Comparison of ENCODE assay signal across 25 cellular contexts in genomic region chr4:99038213-99038612, GRCh38.
"Had no signal": no experiment of that assay in that cellular context is flagged by ENCODE, and none has a peak within 500 bp of the region (broad histone marks: within the 10 kb centered on the region; RNA-seq: fewer than 3 reads in every experiment).

No MANE protein-coding gene starts in this region.

- DNase-seq: immature natural killer cell; islet precursor cell; left ventricle myocardium inferior; mesendoderm; naive B cell; natural killer cell; nephron progenitor cell; occipital lobe; right lobe of liver; stimulated activated CD4-positive, alpha-beta T cell treated with anti-CD3 and anti-CD28 coated beads, Interleukin-12 subunit alpha, Interleukin-12 subunit beta, amount 100 ng/mL, for 4 hours; stimulated activated CD4-positive, alpha-beta T cell treated with anti-CD3 and anti-CD28 coated beads, Interleukin-15, amount 100 ng/mL, for 24 hours; stimulated activated CD4-positive, alpha-beta T cell treated with anti-CD3 and anti-CD28 coated beads, Interleukin-2, amount 100 ng/mL, for 24 hours; stimulated activated CD4-positive, alpha-beta T cell treated with anti-CD3 and anti-CD28 coated beads, Interleukin-4, amount 100 ng/mL, for 1 hour; stimulated activated naive B cell treated with anti-CD40 and anti-IgM and Interleukin-4, amounts not matched to agents 10 μg/mL and 1 μg/mL and 100 μg/mL, for 72 hours; stimulated activated naive CD8-positive, alpha-beta T cell treated with anti-CD3 and anti-CD28 coated beads, Interleukin-15, Interleukin-2, amounts not matched to agents 100 U/mL and 50 U/mL, for 24 hours; stomach; testis; thyroid gland; transverse colon; upper lobe of left lung had no signal

- ATAC-seq: natural killer cell; right lobe of liver; stimulated activated naive B cell treated with anti-CD40 and anti-IgM and Interleukin-4, amounts not matched to agents 10 μg/mL and 1 μg/mL and 100 μg/mL, for 72 hours; stimulated activated naive CD8-positive, alpha-beta T cell treated with anti-CD3 and anti-CD28 coated beads, Interleukin-15, Interleukin-2, amounts not matched to agents 100 U/mL and 50 U/mL, for 24 hours had no signal

- H3K4me3 ChIP-seq: left ventricle myocardium inferior, lung, neural progenitor cell, right atrium auricular region, right lobe of liver, stomach, testis, thyroid gland, transverse colon, upper lobe of left lung, vagina had no signal

- H3K27me3 ChIP-seq: neural progenitor cell, neutrophil, right atrium auricular region, right lobe of liver, stomach, testis, thyroid gland, transverse colon, upper lobe of left lung, vagina had no signal

- H3K9me3 ChIP-seq: right lobe of liver, testis, thyroid gland, upper lobe of left lung had no signal

- H3K4me1 ChIP-seq: left ventricle myocardium inferior, neural progenitor cell, right atrium auricular region, right lobe of liver, stomach, testis, thyroid gland, transverse colon, vagina had no signal

- H3K27ac ChIP-seq: left ventricle myocardium inferior, neural progenitor cell, neutrophil, right atrium auricular region, right lobe of liver, stomach, testis, thyroid gland, transverse colon, upper lobe of left lung, vagina had no signal

- H3K36me3 ChIP-seq: right lobe of liver, thyroid gland had no signal

- H3K9ac ChIP-seq: neural progenitor cell had no signal
